Comparison of ENCODE assay signal across 8 cellular contexts in genomic region chr1:2311184-2312032, GRCh38.
DNase-seq lines count a peak whose midpoint lies in the region; ATAC-seq and TF ChIP-seq lines count a peak whose summit lies in the region.

No MANE protein-coding gene starts in this region.

- peak; percentile 49 for ATAC-seq in central memory CD8-positive, alpha-beta T cell (replicated peaks; ENCODE audit: extremely low read depth, poor library complexity, severe bottlenecking)
- no peak for ATAC-seq in GM18868 (IDR thresholded peaks at IDR 0.05; ENCODE audit: unreplicated experiment)
- ATAC-seq in HG02678 (IDR thresholded peaks at IDR 0.05; ENCODE audit: unreplicated experiment), result no peak

- H3K9me3 ChIP-seq in WERI-Rb-1 (ENCODE audit: severe bottlenecking), result no peaks in the 10 kb centered on the region

- H3K27me3 Mint-ChIP-seq in Calu3 (ENCODE audit: unreplicated experiment), result no peaks in the 10 kb centered on the region
- H3K27me3 Mint-ChIP-seq in central memory CD8-positive, alpha-beta T cell, result no peaks in the 10 kb centered on the region

- no peak overlapping the region for H3K27ac Mint-ChIP-seq in Calu3 (ENCODE audit: unreplicated experiment)
- peak overlapping the region; percentile 84 for H3K27ac Mint-ChIP-seq in central memory CD8-positive, alpha-beta T cell (ENCODE audit: low read depth)

- H3K9me3 Mint-ChIP-seq in Calu3 (ENCODE audit: low read depth, unreplicated experiment), result no peaks in the 10 kb centered on the region
- H3K9me3 Mint-ChIP-seq in central memory CD8-positive, alpha-beta T cell, result no peaks in the 10 kb centered on the region

- H3K27me3 ChIP-seq in WERI-Rb-1 (ENCODE audit: insufficient read depth, low read depth, severe bottlenecking), result no peaks in the 10 kb centered on the region

- peak overlapping the region; percentile 17 for H3K27ac ChIP-seq in WERI-Rb-1

- H3K36me3 Mint-ChIP-seq in Calu3 (ENCODE audit: insufficient read depth, unreplicated experiment), result peaks cover 31% of the 10 kb centered on the region
- peaks cover 30% of the 10 kb centered on the region for H3K36me3 Mint-ChIP-seq in central memory CD8-positive, alpha-beta T cell (ENCODE audit: insufficient read depth)

- intact Hi-C loops in Calu3 (cut with micrococcal nuclease; ENCODE audit: unreplicated experiment), result loop anchor here (5.0 kb wide), 1 partner anchor 114 kb away; no protein-coding TSS in a partner anchor

- H3K4me3 Mint-ChIP-seq in Calu3 (ENCODE audit: low read depth, unreplicated experiment), result no peak overlapping the region
- H3K4me3 Mint-ChIP-seq in central memory CD8-positive, alpha-beta T cell, result peak overlapping the region; percentile 47

- CTCF ChIA-PET in Calu3 (lab: Charles Lee), result interaction anchor here (1.2 kb wide), 1 partner anchor 116 kb away, joined by 4 read pairs; no protein-coding TSS in a partner anchor

- no peak for TF ChIP-seq CTCF in Calu3 (IDR thresholded peaks at IDR 0.05; ENCODE audit: unreplicated experiment)
- TF ChIP-seq CTCF in WERI-Rb-1 (IDR thresholded peaks at IDR 0.05; ENCODE audit: low read depth, low read length), result peak; percentile 59

- H3K36me3 ChIP-seq in WERI-Rb-1, result peaks cover 24% of the 10 kb centered on the region

- in situ Hi-C loops in KBM-7 (cut with MboI; ENCODE audit: low pct_unique_long_range_greater_than_20kb, low sequenced_read_pairs), result no loop called here

- BruUV-seq in Calu3 (replicated peaks; lab: Mats Ljungman, UMichigan), result no TSS peak

- no peak overlapping the region for H3K4me3 ChIP-seq in WERI-Rb-1 (ENCODE audit: low read depth, low read length)

- DNase-seq in Calu3 (peak; percentile 51), KBM-7 (peak; percentile 49), WERI-Rb-1 (peak; percentile 84), left kidney (ENCODE audit: low read depth, low spot score) (peak; percentile 85)
- DNase-seq in central memory CD8-positive, alpha-beta T cell (ENCODE audit: low spot score in 2 of 2), result peak in 1 of 2 donors; percentile 57
- DNase-seq in stimulated activated CD8-positive, alpha-beta memory T cell treated with anti-CD3 and anti-CD28 coated beads, Interleukin-4, amount 100 ng/mL, for 24 hours (ENCODE audit: low read depth), result peak; percentile 35

- no peaks in the 10 kb centered on the region for H3K4me1 Mint-ChIP-seq in Calu3 (ENCODE audit: low read depth, unreplicated experiment)
- peaks cover 16% of the 10 kb centered on the region for H3K4me1 Mint-ChIP-seq in central memory CD8-positive, alpha-beta T cell
